In the genomic region with DNA sequence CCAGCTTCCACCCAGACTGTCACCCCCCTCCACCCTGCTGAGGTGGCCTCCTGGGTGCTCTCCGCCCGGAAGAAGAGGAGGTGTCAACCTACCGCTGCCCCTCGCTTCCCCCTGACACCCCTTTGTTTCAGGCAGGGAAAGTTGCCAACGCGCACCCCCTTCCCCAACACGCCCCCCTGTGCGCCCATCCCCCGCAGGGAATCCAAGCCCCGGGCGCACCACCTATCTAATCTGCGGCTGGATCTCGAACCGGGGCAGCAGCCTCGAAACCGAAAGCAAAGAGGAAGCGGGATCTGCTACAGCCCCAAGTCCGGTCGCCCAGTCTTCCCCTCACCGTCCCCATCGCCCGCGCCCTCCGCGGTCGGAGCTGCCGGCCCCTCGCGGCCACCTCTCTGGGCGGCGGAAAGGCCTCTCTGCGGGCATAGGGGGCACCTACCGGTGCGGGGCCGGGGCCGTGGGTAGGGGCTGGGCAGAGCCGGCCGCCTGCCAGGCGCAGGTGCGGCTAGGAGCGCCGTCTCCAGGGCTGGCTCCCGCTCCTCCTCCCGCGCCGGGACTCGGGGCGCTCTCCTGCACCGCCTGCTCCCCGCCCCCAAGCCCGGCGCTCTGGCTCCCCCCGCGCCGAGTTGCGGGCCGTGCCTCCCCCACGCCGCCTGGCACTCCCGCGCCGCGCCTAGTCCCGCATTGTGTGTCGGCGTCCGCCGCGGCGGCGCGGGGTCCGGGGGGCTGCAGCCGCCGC, we compare ENCODE assay signal across 8 cellular contexts. TPM values are rescaled to one million over a fixed set of nuclear protein-coding genes. Genes with fewer than 3 reads are reported as not detected.
A peak's percentile ranks its signal among the peaks of the same experiment; 100 is the strongest.
DNase-seq lines count a peak whose midpoint lies in the region; TF ChIP-seq lines count a peak whose summit lies in the region.

No MANE protein-coding gene starts in this region.

- peaks cover 36% of the 10 kb centered on the region for H3K27me3 ChIP-seq in H7 (ENCODE audit: control insufficient read depth, insufficient read depth, low read length)
- H3K27me3 ChIP-seq in uterus = no peaks in the 10 kb centered on the region

- peak overlapping the region; percentile 59 for H3K4me3 ChIP-seq in H7 (ENCODE audit: insufficient read depth, low read depth, low read length)
- peak overlapping the region; percentile 45 to 66 for H3K4me3 ChIP-seq in foreskin fibroblast (ENCODE audit: low read depth in 1 of 2, low read length in 2 of 2)
- peak overlapping the region; percentile 54 to 89 for H3K4me3 ChIP-seq in uterus

- H3K27me3 Mint-ChIP-seq in neural crest cell (ENCODE audit: low read depth) = peaks cover 59% of the 10 kb centered on the region

- peaks cover 48% of the 10 kb centered on the region for H3K4me1 Mint-ChIP-seq in neural crest cell

- H3K9me3 ChIP-seq in uterus = no peaks in the 10 kb centered on the region

- DNase-seq in Daoy (ENCODE audit: low read depth) (peak; percentile 74), H7 (peak; percentile 89), NOMO-1 treated with dmso at 0.1 percent for 144 hours (lab: John Stamatoyannopoulos, UW; ENCODE audit: unreplicated experiment) (peak; percentile 25), activated gamma-delta T cell (lab: John Stamatoyannopoulos, UW) (peak; percentile 36), foreskin fibroblast (peak in 1 of 2 donors; percentile 64), neural crest cell (ENCODE audit: low read depth, low spot score) (peak; percentile 27), uterus (peak; percentile 34 to 43), posterior vena cava (ENCODE audit: low spot score) (no peak)

- H3K4me1 ChIP-seq in uterus = no peaks in the 10 kb centered on the region

- H3K4me3 Mint-ChIP-seq in neural crest cell = peak overlapping the region; percentile 79

- TF ChIP-seq CTCF in foreskin fibroblast (IDR thresholded peaks at IDR 0.05; ENCODE audit: low read depth, low read length) = no peak
- TF ChIP-seq CTCF in neural crest cell (conservative IDR thresholded peaks at IDR 0.05) = no peak
- no peak for TF ChIP-seq CTCF in uterus (IDR thresholded peaks at IDR 0.05)

- no peak overlapping the region for H3K27ac Mint-ChIP-seq in neural crest cell (ENCODE audit: unreplicated experiment)

- intact Hi-C loops in uterus (cut with DNase I; ENCODE audit: low total_unique reads) = no loop called here
- intact Hi-C loops in posterior vena cava (cut with DNase I) = no loop called here

- no peaks in the 10 kb centered on the region for H3K36me3 Mint-ChIP-seq in neural crest cell (ENCODE audit: low read depth)

- H3K27ac ChIP-seq in uterus = peak overlapping the region; percentile 62 to 79

- no peak for TF ChIP-seq POLR2A in uterus (IDR thresholded peaks at IDR 0.05)

- H3K36me3 ChIP-seq in H7 (replicated peaks; ENCODE audit: control insufficient read depth, insufficient read depth, low read length) = no peaks in the 10 kb centered on the region
- H3K36me3 ChIP-seq in uterus = no peaks in the 10 kb centered on the region

- H3K9me3 Mint-ChIP-seq in neural crest cell = no peaks in the 10 kb centered on the region

RNA-seq across cellular contexts. Expression of gene PLEKHH1, which starts 18.3 kb away (rescaled TPM):
- total RNA-seq in Daoy (2014; rRNA removed; shearing (Covaris generic)) = 2.1 and 3.3 TPM in 2 replicates
- 16.5 and 22.2 TPM in 2 replicates for total RNA-seq in H7 (2014; rRNA removed; shearing (Covaris generic))
- total RNA-seq in neural crest cell = 35.7 and 40.0 TPM in 2 replicates
- 1 to 10 TPM in 3 of 4 donors, under 1 TPM in 1; 0.29 to 8.0 (median 4.9) TPM for total RNA-seq in uterus
- 1 to 10 TPM; 1.4 to 1.8 TPM for total RNA-seq in posterior vena cava

RNA-seq across cellular contexts. Expression of gene TMEM229B, which starts 26.3 kb away (rescaled TPM):
- total RNA-seq in Daoy (2014; rRNA removed; shearing (Covaris generic)) = 2.9 and 8.5 TPM in 2 replicates
- total RNA-seq in H7 (2014; rRNA removed; shearing (Covaris generic)) = 0.07 and 0.69 TPM in 2 replicates
- total RNA-seq in neural crest cell (5.2 and 5.9 TPM in 2 replicates), uterus (1 to 10 TPM in 2 of 4 donors, under 1 TPM in 2; under 0.01 to 4.7 (median 2.8) TPM), posterior vena cava (1 to 10 TPM; 1.7 to 4.4 TPM)
